Comparison of ENCODE assay signal across 20 cellular contexts in the genomic region with DNA sequence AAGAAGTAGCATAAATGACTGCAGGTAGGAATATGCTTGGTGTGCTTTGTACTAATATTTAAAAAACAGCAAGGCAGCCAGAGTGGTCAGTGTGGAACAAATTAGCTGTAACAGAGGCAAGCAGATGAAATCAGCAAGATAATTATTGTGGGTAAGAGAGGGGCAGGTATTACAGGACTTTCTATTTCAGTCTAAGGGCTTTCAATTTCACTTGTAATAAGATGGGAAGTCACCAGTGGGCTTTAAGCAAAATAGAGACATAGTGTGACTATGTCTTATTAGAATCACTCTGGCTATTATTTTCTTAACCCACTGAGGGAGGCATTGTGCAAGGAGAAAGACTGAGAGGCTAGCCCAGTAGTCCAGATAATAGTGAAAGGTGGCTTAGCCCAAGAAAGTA.
A peak's percentile ranks its signal among the peaks of the same experiment; 100 is the strongest.
DNase-seq lines count a peak whose midpoint lies in the region; ATAC-seq and TF ChIP-seq lines count a peak whose summit lies in the region.
"Had no signal": no experiment of that assay in that cellular context is flagged by ENCODE, and none has a peak within 500 bp of the region (broad histone marks: within the 10 kb centered on the region; RNA-seq: fewer than 3 reads in every experiment).

No MANE protein-coding gene starts in this region.

- H3K9me3 ChIP-seq in suprapubic skin = no peaks in the 10 kb centered on the region

- H3K4me1 ChIP-seq in suprapubic skin = no peaks in the 10 kb centered on the region

- no peaks in the 10 kb centered on the region for H3K36me3 ChIP-seq in suprapubic skin

- H3K27ac ChIP-seq in suprapubic skin = no peak overlapping the region
- H3K27ac ChIP-seq: C4-2B, PC-9 had no signal

- ATAC-seq in GM18858 (IDR thresholded peaks at IDR 0.05; ENCODE audit: unreplicated experiment) = peak; percentile 54
- ATAC-seq in GM21717 (IDR thresholded peaks at IDR 0.05; ENCODE audit: unreplicated experiment) = peak; percentile 76
- ATAC-seq in HG03342 (IDR thresholded peaks at IDR 0.05; ENCODE audit: unreplicated experiment) = peak; percentile 51
- ATAC-seq in GM21723 (IDR thresholded peaks at IDR 0.05; ENCODE audit: unreplicated experiment) = no peak

- peak; percentile 31 for DNase-seq in OCI-M1 (lab: John Stamatoyannopoulos, UW)
- no peak for DNase-seq in GOT3 (lab: John Stamatoyannopoulos, UW)
- DNase-seq in suprapubic skin (ENCODE audit: low spot score in 2 of 2) = no peak
- no peak for DNase-seq in NCI-H748 (lab: John Stamatoyannopoulos, UW; ENCODE audit: unreplicated experiment)
- DNase-seq: DMS 273 treated with DMSO at 0.1 percent for 48 hours, GDM1, HCEC 1CT, KBM-7, NCI-H1417 treated with DMSO at 0.1 percent for 48 hours, NCI-H2029, NCI-H2171, NCI-H446, NCI-H774, PC-9, T-helper 9 cell had no signal

- no peak for TF ChIP-seq POLR2A in suprapubic skin (IDR thresholded peaks at IDR 0.05)

- TF ChIP-seq EP300 in suprapubic skin (IDR thresholded peaks at IDR 0.05) = no peak

- H3K27me3 ChIP-seq in suprapubic skin = no peaks in the 10 kb centered on the region

- no peak overlapping the region for H3K4me3 ChIP-seq in suprapubic skin
- H3K4me3 ChIP-seq: PC-9 had no signal

- TF ChIP-seq CTCF in suprapubic skin (IDR thresholded peaks at IDR 0.05) = no peak
